In genomic region chr1:174964261-174964984, GRCh38 we compare ENCODE assay signal across 8 cellular contexts. TPM values are rescaled to one million over a fixed set of nuclear protein-coding genes. Genes with fewer than 3 reads are reported as not detected.
A peak's percentile ranks its signal among the peaks of the same experiment; 100 is the strongest.
DNase-seq lines count a peak whose midpoint lies in the region; ATAC-seq and TF ChIP-seq lines count a peak whose summit lies in the region.

No MANE protein-coding gene starts in this region.

- H3K36me3 ChIP-seq in DND-41 (ENCODE audit: insufficient read depth, low read length) (no peaks in the 10 kb centered on the region), body of pancreas (replicated peaks in 1 of 2; ENCODE audit: insufficient read depth in 1 of 2, low read depth in 2 of 2) (peaks cover 0 to under 1% of the 10 kb centered on the region in 2 donors), mucosa of rectum (ENCODE audit: control insufficient read depth in 2 of 2, insufficient read depth in 2 of 2, low read length in 2 of 2) (peaks cover 0 to 3% of the 10 kb centered on the region in 2 donors), WERI-Rb-1 (no peaks in the 10 kb centered on the region)

- intact Hi-C loops in body of pancreas (cut with DNase I): no loop called here

- no peaks in the 10 kb centered on the region for H3K9me3 ChIP-seq in DND-41 (ENCODE audit: insufficient read depth, low read length, severe bottlenecking)
- no peaks in the 10 kb centered on the region for H3K9me3 ChIP-seq in body of pancreas
- no peaks in the 10 kb centered on the region for H3K9me3 ChIP-seq in mucosa of rectum (ENCODE audit: control insufficient read depth in 2 of 2, low read length in 2 of 2)
- no peaks in the 10 kb centered on the region for H3K9me3 ChIP-seq in WERI-Rb-1 (ENCODE audit: severe bottlenecking)

- H2AFZ ChIP-seq in DND-41 (ENCODE audit: low read depth, low read length): peak overlapping the region; percentile 21

- peak overlapping the region in 1 of 2 experiments; percentile 48; a peak in 1 of 4 replicates for H3K4me3 ChIP-seq in DND-41 (ENCODE audit: low read depth in 1 of 2, low read length in 2 of 2)
- no peak overlapping the region for H3K4me3 ChIP-seq in body of pancreas
- H3K4me3 ChIP-seq in mucosa of rectum (ENCODE audit: low read length in 2 of 2): peak overlapping the region; percentile 58 to 70
- H3K4me3 ChIP-seq in WERI-Rb-1 (ENCODE audit: low read depth, low read length): no peak overlapping the region

- H3K27me3 ChIP-seq in DND-41 (ENCODE audit: insufficient read depth, low read length, poor library complexity) (no peaks in the 10 kb centered on the region), body of pancreas (no peaks in the 10 kb centered on the region), mucosa of rectum (ENCODE audit: control insufficient read depth in 2 of 2, insufficient read depth in 2 of 2, low read length in 2 of 2) (no peaks in the 10 kb centered on the region), WERI-Rb-1 (ENCODE audit: insufficient read depth, low read depth, severe bottlenecking) (no peaks in the 10 kb centered on the region)

- H4K20me1 ChIP-seq in DND-41 (ENCODE audit: insufficient read depth, low read length): no peaks in the 10 kb centered on the region

- DNase-seq in DND-41 (no peak), NCI-H510A (lab: John Stamatoyannopoulos, UW) (peak; percentile 5), body of pancreas (no peak), G401 (ENCODE audit: low spot score) (no peak), foreskin melanocyte (no peak), WERI-Rb-1 (no peak)

- ATAC-seq in DND-41 (ENCODE audit: insufficient read depth, low read depth) (peak; percentile 64), body of pancreas (peak; percentile 41), HG03159 (IDR thresholded peaks at IDR 0.05; ENCODE audit: unreplicated experiment) (no peak)

- peak overlapping the region; percentile 53 for H3K4me2 ChIP-seq in DND-41 (ENCODE audit: insufficient read depth, low read length)

- H3K27ac ChIP-seq in DND-41 (ENCODE audit: low read length): peak overlapping the region; percentile 84
- peak overlapping the region in 2 of 4 donors; percentile 41 to 55 for H3K27ac ChIP-seq in body of pancreas
- peak overlapping the region; percentile 84 to 87 for H3K27ac ChIP-seq in mucosa of rectum (ENCODE audit: low read depth in 2 of 2, low read length in 2 of 2)
- no peak overlapping the region for H3K27ac ChIP-seq in WERI-Rb-1

- H3K9ac ChIP-seq in DND-41 (ENCODE audit: low read depth, low read length) (peak overlapping the region; percentile 48), mucosa of rectum (ENCODE audit: low read depth in 1 of 2, low read length in 2 of 2) (peak overlapping the region in 1 of 2 donors; percentile 61)

- 55 to 57% methylated on average over 6 of the region's 6 CpGs for WGBS in body of pancreas, 2 donors

- TF ChIP-seq POLR2A in body of pancreas (IDR thresholded peaks at IDR 0.05): no peak

- no peak for TF ChIP-seq CTCF in DND-41 (IDR thresholded peaks at IDR 0.05; ENCODE audit: borderline replicate concordance, extremely low read depth, low read length, poor library complexity, severe bottlenecking)
- no peak for TF ChIP-seq CTCF in body of pancreas (IDR thresholded peaks at IDR 0.05)
- TF ChIP-seq CTCF in WERI-Rb-1 (IDR thresholded peaks at IDR 0.05; ENCODE audit: low read depth, low read length): no peak

- no peaks in the 10 kb centered on the region for H3K79me2 ChIP-seq in DND-41 (ENCODE audit: insufficient read depth, low read length)

- in situ Hi-C loops in G401 (cut with HindIII; ENCODE audit: low sequenced_read_pairs): no loop called here

- H3K4me1 ChIP-seq in DND-41 (ENCODE audit: insufficient read depth, low read length) (peaks cover 67% of the 10 kb centered on the region), body of pancreas (peaks cover 42% of the 10 kb centered on the region), mucosa of rectum (ENCODE audit: control insufficient read depth in 2 of 2, insufficient read depth in 2 of 2, low read length in 2 of 2) (peaks cover 41 to 51% of the 10 kb centered on the region in 2 donors)

RNA-seq across cellular contexts. Expression of gene CACYBP, which starts 35.3 kb away (rescaled TPM):
- total RNA-seq in body of pancreas: 10 to 100 TPM; 43.5 to 86.9 TPM
- 589 and 1,389 TPM in 2 replicates for total RNA-seq in G401 (2014; rRNA removed; shearing (Covaris generic))

RNA-seq across cellular contexts. Expression of gene MRPS14, which starts 58.8 kb away (rescaled TPM):
- 10 to 100 TPM; 10.9 to 15.6 TPM for total RNA-seq in body of pancreas
- 24.9 and 30.1 TPM in 2 replicates for total RNA-seq in G401 (2014; rRNA removed; shearing (Covaris generic))

Comparison
In these comparisons a context has a peak if more than half of its experiments do, and no peak if none do; other contexts are left out.
1. H3K4me3 ChIP-seq: peak in mucosa of rectum (2 of 2); none in body of pancreas (0 of 2) and WERI-Rb-1 (single experiment).